ENCODE assay signal across 9 cellular contexts in the genomic region with DNA sequence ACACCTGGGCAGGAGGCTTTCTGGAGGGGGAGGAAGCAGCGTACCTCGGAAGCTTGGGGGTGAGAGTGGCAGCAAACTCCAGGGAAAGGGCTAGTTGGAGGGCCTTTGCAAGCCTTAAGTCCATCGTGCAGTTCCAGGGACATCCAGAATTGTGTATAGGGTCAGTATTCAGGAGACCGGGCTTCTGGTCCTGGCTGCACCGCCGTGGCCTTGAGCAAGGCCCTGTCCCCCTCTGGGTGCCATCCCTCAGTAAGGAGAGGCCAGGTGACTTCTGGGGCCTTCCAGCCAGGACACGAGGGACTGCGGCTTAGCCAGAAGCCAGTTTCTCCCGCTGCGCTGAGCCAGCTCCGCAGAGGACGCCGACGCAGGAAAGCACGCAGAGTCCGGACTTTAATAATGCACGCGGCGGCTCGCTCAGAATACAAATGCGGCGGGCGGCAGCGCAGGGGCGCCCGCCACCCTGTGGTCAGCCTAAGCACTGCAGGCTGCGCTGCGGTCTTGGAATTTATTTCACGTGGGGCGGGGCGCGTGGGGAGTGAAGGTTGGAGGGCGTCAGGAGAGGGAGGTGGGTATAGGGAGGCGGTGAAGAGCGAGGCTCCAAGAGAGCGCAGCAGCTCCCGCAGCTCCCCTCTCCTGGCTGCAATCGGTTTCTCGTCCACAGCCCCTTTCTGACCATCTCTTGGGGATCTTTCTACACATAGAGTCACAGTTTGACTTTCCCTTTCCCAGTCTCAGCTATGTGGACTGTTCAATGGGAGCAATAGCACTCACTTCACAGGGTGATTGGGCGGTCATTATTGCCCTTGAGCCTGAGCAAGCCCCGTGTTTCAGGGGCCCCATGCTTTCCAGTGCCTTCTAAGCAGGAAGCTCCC.
A peak's percentile ranks its signal among the peaks of the same experiment; 100 is the strongest.
DNase-seq lines count a peak whose midpoint lies in the region; ATAC-seq, FAIRE-seq and TF ChIP-seq lines count a peak whose summit lies in the region.
"Had no signal": no experiment of that assay in that cellular context is flagged by ENCODE, and none has a peak within 500 bp of the region (broad histone marks: within the 10 kb centered on the region; RNA-seq: fewer than 3 reads in every experiment).

No MANE protein-coding gene starts in this region.

- WGBS in pancreas, 2 donors = 6 to 7% methylated on average over 39 of the region's 41 CpGs
- WGBS in transverse colon (ENCODE audit: low coverage in 1 of 2), 2 donors = 27% methylated on average over 41 of the region's 41 CpGs; no CpG with 5 or more reads in 1 of the 2 donors

- in situ Hi-C loops in transverse colon (cut with MboI; ENCODE audit: low pct_ligation_motif_present in 1 of 4, low pct_unique_long_range_greater_than_20kb in 1 of 4, low sequenced_read_pairs in 3 of 4) = loop anchor here (10.0 to 25.0 kb wide), 2 partner anchors 295 to 308 kb away; no protein-coding TSS in a partner anchor

- intact Hi-C loops in pancreas (cut with DNase I) = loop anchor here in 2 of 3 donors (5.0 to 10.0 kb wide), 2 partner anchors 310 to 318 kb away; no protein-coding TSS in a partner anchor
- intact Hi-C loops in transverse colon (cut with DNase I; ENCODE audit: low total_unique reads) = loop anchor here (2.0 kb wide), 1 partner anchor 314 kb away; no protein-coding TSS in a partner anchor

- no peak for TF ChIP-seq POLR2A in transverse colon (IDR thresholded peaks at IDR 0.05)

- TF ChIP-seq CTCF in pancreas (IDR thresholded peaks at IDR 0.05) = peak; percentile 81 to 92 (median 88)
- TF ChIP-seq CTCF in transverse colon (IDR thresholded peaks at IDR 0.05) = peak; percentile 87 to 90 (median 87)

- no peak for FAIRE-seq in pancreas (lab: Jason Lieb, UNC)
- FAIRE-seq: islet of Langerhans had no signal

- H3K4me1 ChIP-seq in HUES48 (ENCODE audit: control insufficient read depth, insufficient read depth, low read length) (peaks cover 6% of the 10 kb centered on the region; the same call in 1 of the 2 replicates), pancreas (no peaks in the 10 kb centered on the region), transverse colon (peaks cover 0 to 7% (median 1%) of the 10 kb centered on the region in 4 donors)

- H3K4me3 ChIP-seq in HUES48 (ENCODE audit: low read depth, low read length) (peak overlapping the region; percentile 58), pancreas (no peak overlapping the region), transverse colon (no peak overlapping the region)

- H3K36me3 ChIP-seq in HUES48 (ENCODE audit: control insufficient read depth, insufficient read depth, low read length) (no peaks in the 10 kb centered on the region), pancreas (no peaks in the 10 kb centered on the region), transverse colon (no peaks in the 10 kb centered on the region)

- H3K9me3 ChIP-seq in HUES48 (ENCODE audit: control insufficient read depth, insufficient read depth, low read length) = peaks cover 3% of the 10 kb centered on the region; the same call in 1 of the 2 replicates
- H3K9me3 ChIP-seq in pancreas = no peaks in the 10 kb centered on the region
- H3K9me3 ChIP-seq in transverse colon = no peaks in the 10 kb centered on the region

- ATAC-seq in GM21423 (IDR thresholded peaks at IDR 0.05; ENCODE audit: unreplicated experiment) (peak; percentile 87), pancreas (peak; percentile 84 to 98 (median 95))

- H3K9ac ChIP-seq in HUES48 (ENCODE audit: low read depth, low read length) = peak overlapping the region; percentile 48; the same call in 1 of the 2 replicates

- H3K27ac ChIP-seq in HUES48 (ENCODE audit: low read depth, low read length) = no peak overlapping the region
- H3K27ac ChIP-seq in pancreas = no peak overlapping the region
- no peak overlapping the region for H3K27ac ChIP-seq in transverse colon

- DNase-seq in DMS153 treated with DMSO at 0.1 percent for 48 hours (lab: John Stamatoyannopoulos, UW; ENCODE audit: unreplicated experiment) (peak; percentile 70), RPMI8226 (peak; percentile 74), globus pallidus (ENCODE audit: low spot score) (peak; percentile 27), pancreas (peak; percentile 21 to 85 (median 63)), transverse colon (peak; percentile 53)
- DNase-seq in activated naive CD4-positive, alpha-beta T cell (lab: John Stamatoyannopoulos, UW) = peak; percentile 8 to 52 (median 31)

- no peak for TF ChIP-seq EP300 in transverse colon (IDR thresholded peaks at IDR 0.05; ENCODE audit: low read depth)

- H3K27me3 ChIP-seq in HUES48 (ENCODE audit: control insufficient read depth, insufficient read depth, low read length) (peaks cover 17% of the 10 kb centered on the region), pancreas (peaks cover 0 to 15% (median 0%) of the 10 kb centered on the region in 4 donors), transverse colon (no peaks in the 10 kb centered on the region)
